In the genomic region with DNA sequence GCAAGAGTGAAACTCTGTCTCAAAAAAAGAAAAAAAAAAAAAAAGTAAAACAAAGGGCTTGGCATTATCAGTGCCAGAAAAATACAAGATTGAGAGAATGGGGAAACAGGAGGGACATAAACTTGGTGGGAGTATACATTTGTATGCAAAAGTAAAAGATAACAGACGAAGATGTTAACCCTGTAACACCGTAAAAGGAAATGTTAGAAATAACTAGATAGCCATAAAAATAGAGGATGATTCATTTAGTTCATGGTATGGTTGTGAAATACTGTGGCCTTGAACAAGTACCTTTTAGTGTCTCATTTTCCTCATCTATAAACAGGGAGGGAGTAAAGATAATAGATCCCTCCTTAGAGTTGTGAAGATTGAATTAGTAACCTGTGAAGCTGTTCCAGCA, we compare ENCODE assay signal across 10 cellular contexts. TPM values are rescaled to one million over a fixed set of nuclear protein-coding genes. Genes with fewer than 3 reads are reported as not detected.
A peak's percentile ranks its signal among the peaks of the same experiment; 100 is the strongest.
DNase-seq lines count a peak whose midpoint lies in the region; ATAC-seq and TF ChIP-seq lines count a peak whose summit lies in the region.
"Had no signal": no experiment of that assay in that cellular context is flagged by ENCODE, and none has a peak within 500 bp of the region (broad histone marks: within the 10 kb centered on the region; RNA-seq: fewer than 3 reads in every experiment).

No MANE protein-coding gene starts in this region.

- no peak for TF ChIP-seq EP300 in esophagus muscularis mucosa (IDR thresholded peaks at IDR 0.05)

- no peak for TF ChIP-seq CTCF in esophagus muscularis mucosa (IDR thresholded peaks at IDR 0.05)

- H3K36me3 ChIP-seq in esophagus muscularis mucosa (peaks cover 0 to 29% (median 5%) of the 10 kb centered on the region in 4 donors), urinary bladder (ENCODE audit: insufficient read depth) (no peaks in the 10 kb centered on the region)

- intact Hi-C loops in esophagus muscularis mucosa (cut with DNase I) = no loop called here
- intact Hi-C loops in posterior vena cava (cut with DNase I) = no loop called here

- peak overlapping the region; percentile 49 to 78 (median 68) for H3K27ac ChIP-seq in esophagus muscularis mucosa (replicated peaks in 1 of 4)
- peak overlapping the region; percentile 38 for H3K27ac ChIP-seq in urinary bladder (ENCODE audit: low read depth)

- WGBS in esophagus muscularis mucosa = 58% methylated on average over 2 of the region's 2 CpGs
- 43% methylated on average over 2 of the region's 2 CpGs for WGBS in urinary bladder

- H3K36me3 Mint-ChIP-seq in activated naive CD4-positive, alpha-beta T cell treated with anti-CD3 and anti-CD28 coated beads, Interleukin-2, amount 50 U/mL, for 72 hours = peaks cover 0 to 31% of the 10 kb centered on the region in 2 donors

- peak; percentile 60 to 73 for ATAC-seq in activated naive CD4-positive, alpha-beta T cell treated with anti-CD3 and anti-CD28 coated beads, Interleukin-2, amount 50 U/mL, for 72 hours
- no peak for ATAC-seq in HG02885 (IDR thresholded peaks at IDR 0.05; ENCODE audit: poor library complexity, unreplicated experiment)

- no peak for DNase-seq in activated naive CD4-positive, alpha-beta T cell treated with anti-CD3 and anti-CD28 coated beads, Interleukin-2, amount 50 U/mL, for 72 hours (ENCODE audit: low spot score in 2 of 2)
- DNase-seq in activated naive CD4-positive, alpha-beta T cell treated with Interleukin-2 at 50 U/mL for 16 hours = no peak
- DNase-seq in OCI-M1 (lab: John Stamatoyannopoulos, UW) (peak; percentile 95), esophagus muscularis mucosa (ENCODE audit: extremely low spot score) (no peak), NCI-H2227 treated with DMSO at 0.1 percent for 48 hours (lab: John Stamatoyannopoulos, UW) (no peak), posterior vena cava (ENCODE audit: low spot score) (no peak)
- DNase-seq: posterior cingulate gyrus, Right ventricle myocardium superior had no signal

- H3K27me3 ChIP-seq in esophagus muscularis mucosa = no peaks in the 10 kb centered on the region

- H3K4me1 ChIP-seq in esophagus muscularis mucosa (peaks cover 71 to 92% (median 81%) of the 10 kb centered on the region in 4 donors), urinary bladder (ENCODE audit: insufficient read depth) (no peaks in the 10 kb centered on the region)

- H3K4me3 ChIP-seq in esophagus muscularis mucosa = no peak overlapping the region
- H3K4me3 ChIP-seq in urinary bladder (ENCODE audit: low read depth, low read length) = no peak overlapping the region

- no peaks in the 10 kb centered on the region for H3K9me3 ChIP-seq in esophagus muscularis mucosa

- H3K27ac Mint-ChIP-seq in activated naive CD4-positive, alpha-beta T cell treated with anti-CD3 and anti-CD28 coated beads, Interleukin-2, amount 50 U/mL, for 72 hours = peak overlapping the region in 1 of 2 donors; percentile 16

- no peak for TF ChIP-seq POLR2A in esophagus muscularis mucosa (IDR thresholded peaks at IDR 0.05; ENCODE audit: low read depth)

- H3K9me3 Mint-ChIP-seq in activated naive CD4-positive, alpha-beta T cell treated with anti-CD3 and anti-CD28 coated beads, Interleukin-2, amount 50 U/mL, for 72 hours = no peaks in the 10 kb centered on the region

RNA-seq across cellular contexts. Expression of gene ATP2A2, which starts 33.3 kb away (rescaled TPM):
- 100 to 1,000 TPM; 121 to 132 TPM for total RNA-seq in activated naive CD4-positive, alpha-beta T cell treated with anti-CD3 and anti-CD28 coated beads, Interleukin-2, amount 50 U/mL, for 72 hours
- total RNA-seq in esophagus muscularis mucosa (100 to 1,000 TPM; 170 to 231 (median 177) TPM), urinary bladder (138 TPM), posterior vena cava (100 to 1,000 TPM; 222 to 263 TPM)
- polyA plus RNA-seq in urinary bladder = 173 TPM
